12 cellular contexts compared by ENCODE assay signal in genomic region chr2:8535398-8535755, GRCh38.
A peak's percentile ranks its signal among the peaks of the same experiment; 100 is the strongest.
DNase-seq lines count a peak whose midpoint lies in the region; ATAC-seq and TF ChIP-seq lines count a peak whose summit lies in the region.
"Had no signal": no experiment of that assay in that cellular context is flagged by ENCODE, and none has a peak within 500 bp of the region (broad histone marks: within the 10 kb centered on the region; RNA-seq: fewer than 3 reads in every experiment).

No MANE protein-coding gene starts in this region.

- TF ChIP-seq POLR2A in upper lobe of left lung (IDR thresholded peaks at IDR 0.05): no peak

- H3K9me3 Mint-ChIP-seq in natural killer cell treated with Interleukin-12 subunit alpha and Interleukin-12 subunit beta and Interleukin-15 and Interleukin-18, amount 100 ng/mL, for 72 hours: peaks cover 11% of the 10 kb centered on the region
- peaks cover 4% of the 10 kb centered on the region for H3K9me3 Mint-ChIP-seq in Calu3 (ENCODE audit: low read depth, unreplicated experiment)

- TF ChIP-seq CTCF in heart right ventricle (IDR thresholded peaks at IDR 0.05) (no peak), coronary artery (IDR thresholded peaks at IDR 0.05) (no peak), upper lobe of left lung (IDR thresholded peaks at IDR 0.05) (no peak), Calu3 (IDR thresholded peaks at IDR 0.05; ENCODE audit: unreplicated experiment) (no peak)

- H3K4me3 ChIP-seq in heart right ventricle (peak overlapping the region in 1 of 10 donors; percentile 2), coronary artery (no peak overlapping the region), upper lobe of left lung (no peak overlapping the region)

- H3K9me3 ChIP-seq in heart right ventricle (peaks cover 0 to 16% (median 0%) of the 10 kb centered on the region in 11 donors), upper lobe of left lung (peaks cover 0 to 13% (median 7%) of the 10 kb centered on the region in 4 donors)

- H3K27ac Mint-ChIP-seq in natural killer cell treated with Interleukin-12 subunit alpha and Interleukin-12 subunit beta and Interleukin-15 and Interleukin-18, amount 100 ng/mL, for 72 hours: peak overlapping the region; percentile 71 to 96
- H3K27ac Mint-ChIP-seq in Calu3 (ENCODE audit: unreplicated experiment): no peak overlapping the region

- H3K27ac ChIP-seq in heart right ventricle (peak overlapping the region in 9 of 10 donors; percentile 6 to 88 (median 60)), coronary artery (peak overlapping the region; percentile 37 to 80), upper lobe of left lung (peak overlapping the region; percentile 59 to 80 (median 76))

- H3K4me3 Mint-ChIP-seq in natural killer cell treated with Interleukin-12 subunit alpha and Interleukin-12 subunit beta and Interleukin-15 and Interleukin-18, amount 100 ng/mL, for 72 hours: peak overlapping the region; percentile 47
- H3K4me3 Mint-ChIP-seq in Calu3 (ENCODE audit: low read depth, unreplicated experiment): no peak overlapping the region
- H3K4me3 Mint-ChIP-seq: central memory CD8-positive, alpha-beta T cell had no signal

- no peak for DNase-seq in heart right ventricle
- DNase-seq in left ventricle myocardium superior: no peak
- DNase-seq in coronary artery (ENCODE audit: low spot score): no peak
- DNase-seq in natural killer cell treated with Interleukin-12 subunit alpha and Interleukin-12 subunit beta and Interleukin-15 and Interleukin-18, amount 100 ng/mL, for 72 hours (ENCODE audit: low spot score): no peak
- DNase-seq in upper lobe of left lung: no peak
- no peak for DNase-seq in GM19238 (ENCODE audit: insufficient read length, low spot score)
- no peak for DNase-seq in Calu3
- DNase-seq: activated effector memory CD4-positive, alpha-beta T cell treated with Interleukin-2 at 50 U/mL for 16 hours; NCI-H1417 treated with DMSO at 0.1 percent for 48 hours; NCI-H82 had no signal

- intact Hi-C loops in heart right ventricle (cut with DNase I): loop anchor here in 1 of 10 donors (5.0 kb wide), 1 partner anchor 388 kb away; no protein-coding TSS in a partner anchor
- intact Hi-C loops in left ventricle myocardium superior (cut with micrococcal nuclease): no loop called here
- intact Hi-C loops in Calu3 (cut with micrococcal nuclease; ENCODE audit: unreplicated experiment): no loop called here

- H3K36me3 ChIP-seq in heart right ventricle (no peaks in the 10 kb centered on the region), upper lobe of left lung (no peaks in the 10 kb centered on the region)

- H3K4me1 ChIP-seq in heart right ventricle: peaks cover 8 to 66% (median 45%) of the 10 kb centered on the region in 9 donors
- peaks cover 29 to 51% (median 41%) of the 10 kb centered on the region in 4 donors for H3K4me1 ChIP-seq in upper lobe of left lung

- no peaks in the 10 kb centered on the region for H3K27me3 ChIP-seq in heart right ventricle
- H3K27me3 ChIP-seq in upper lobe of left lung: no peaks in the 10 kb centered on the region

- CTCF ChIA-PET in Calu3 (lab: Charles Lee): no interaction called here

- H3K27me3 Mint-ChIP-seq in natural killer cell treated with Interleukin-12 subunit alpha and Interleukin-12 subunit beta and Interleukin-15 and Interleukin-18, amount 100 ng/mL, for 72 hours: no peaks in the 10 kb centered on the region
- H3K27me3 Mint-ChIP-seq in Calu3 (ENCODE audit: unreplicated experiment): no peaks in the 10 kb centered on the region
- H3K27me3 Mint-ChIP-seq: central memory CD8-positive, alpha-beta T cell had no signal

- H3K4me1 Mint-ChIP-seq in natural killer cell treated with Interleukin-12 subunit alpha and Interleukin-12 subunit beta and Interleukin-15 and Interleukin-18, amount 100 ng/mL, for 72 hours (ENCODE audit: low read depth in 2 of 2): peaks cover 44 to 55% of the 10 kb centered on the region in 2 donors
- peaks cover 12% of the 10 kb centered on the region for H3K4me1 Mint-ChIP-seq in Calu3 (ENCODE audit: low read depth, unreplicated experiment)

- 67 to 74% methylated on average over 11 of the region's 11 CpGs for WGBS in heart right ventricle, 2 donors
- 68 to 76% methylated on average over 6 to 9 of the region's 11 CpGs for WGBS in upper lobe of left lung, 2 donors

- BruUV-seq in Calu3 (replicated peaks; lab: Mats Ljungman, UMichigan): no TSS peak

- TF ChIP-seq EP300 in upper lobe of left lung (IDR thresholded peaks at IDR 0.05): no peak

- ATAC-seq in heart right ventricle (no peak), left ventricle myocardium superior (no peak), upper lobe of left lung (ENCODE audit: low FRiP score in 2 of 2) (peak in 1 of 2 donors; percentile 11), HG02678 (IDR thresholded peaks at IDR 0.05; ENCODE audit: unreplicated experiment) (no peak)
- peak in 1 of 2 donors; percentile 17 for ATAC-seq in natural killer cell treated with Interleukin-12 subunit alpha and Interleukin-12 subunit beta and Interleukin-15 and Interleukin-18, amount 100 ng/mL, for 72 hours

- H3K36me3 Mint-ChIP-seq in natural killer cell treated with Interleukin-12 subunit alpha and Interleukin-12 subunit beta and Interleukin-15 and Interleukin-18, amount 100 ng/mL, for 72 hours: peaks cover 18% of the 10 kb centered on the region
- peaks cover 8% of the 10 kb centered on the region for H3K36me3 Mint-ChIP-seq in Calu3 (ENCODE audit: insufficient read depth, unreplicated experiment)
